17 cellular contexts compared by ENCODE assay signal in the genomic region with DNA sequence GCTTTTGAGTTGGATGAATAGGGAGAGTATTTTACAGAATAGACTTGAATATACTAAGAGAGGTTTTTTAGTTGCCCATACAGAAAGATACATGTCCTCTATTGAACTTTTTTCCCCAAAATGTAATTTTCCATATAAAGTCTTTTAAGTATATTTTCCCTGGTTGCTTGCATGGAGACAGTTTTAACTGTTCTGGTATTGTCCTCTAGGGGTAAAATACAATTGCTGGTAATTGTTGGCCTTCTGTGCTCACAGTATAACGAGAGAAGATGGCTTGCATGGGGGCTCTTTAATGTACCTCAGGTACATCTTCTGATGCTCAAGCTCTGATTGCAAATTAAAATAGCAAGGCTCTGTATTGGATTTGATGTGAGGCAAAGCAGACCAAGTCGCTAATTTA.
DNase-seq lines count a peak whose midpoint lies in the region; ATAC-seq, FAIRE-seq and TF ChIP-seq lines count a peak whose summit lies in the region.
"Had no signal": no experiment of that assay in that cellular context is flagged by ENCODE, and none has a peak within 500 bp of the region (broad histone marks: within the 10 kb centered on the region; RNA-seq: fewer than 3 reads in every experiment).

No MANE protein-coding gene starts in this region.

- no peak overlapping the region for H3K27ac Mint-ChIP-seq in chondrocyte (ENCODE audit: unreplicated experiment)
- H3K27ac Mint-ChIP-seq in neural crest cell (ENCODE audit: unreplicated experiment) = peak overlapping the region; percentile 70
- H3K27ac Mint-ChIP-seq: B cell; CD4-positive, alpha-beta T cell; HFFc6 had no signal

- H3K36me3 Mint-ChIP-seq in chondrocyte (ENCODE audit: low read depth) (peaks cover 4% of the 10 kb centered on the region), neural crest cell (ENCODE audit: low read depth) (peaks cover 6% of the 10 kb centered on the region)

- H3K9me3 Mint-ChIP-seq in chondrocyte (ENCODE audit: low read depth) = no peaks in the 10 kb centered on the region
- no peaks in the 10 kb centered on the region for H3K9me3 Mint-ChIP-seq in neural crest cell
- H3K9me3 Mint-ChIP-seq: CD4-positive, alpha-beta T cell; HFFc6 had no signal

- peaks cover 54% of the 10 kb centered on the region for H3K4me1 ChIP-seq in A549
- peaks cover 94% of the 10 kb centered on the region for H3K4me1 ChIP-seq in KMS-11 (ENCODE audit: low read depth, poor library complexity, severe bottlenecking)
- no peaks in the 10 kb centered on the region for H3K4me1 ChIP-seq in right atrium auricular region
- no peaks in the 10 kb centered on the region for H3K4me1 ChIP-seq in pancreas

- no peak for TF ChIP-seq POLR2A in A549 (IDR thresholded peaks at IDR 0.05; ENCODE audit: low read length)

- H3K4me3 Mint-ChIP-seq in chondrocyte (ENCODE audit: unreplicated experiment) (no peak overlapping the region), neural crest cell (no peak overlapping the region)
- H3K4me3 Mint-ChIP-seq: B cell; CD4-positive, alpha-beta T cell; HFFc6 had no signal

- peak overlapping the region; percentile 50 to 70; a peak in 4 of 6 replicates for H3K27ac ChIP-seq in A549
- peak overlapping the region; percentile 96; the same call in 1 of the 2 replicates for H3K27ac ChIP-seq in KMS-11
- no peak overlapping the region for H3K27ac ChIP-seq in right atrium auricular region
- no peak overlapping the region for H3K27ac ChIP-seq in pancreas

- intact Hi-C loops in pancreas (cut with DNase I) = no loop called here

- H2AFZ ChIP-seq in KMS-11 (ENCODE audit: low read depth) = no peak overlapping the region

- H4K20me1 ChIP-seq in KMS-11 (ENCODE audit: insufficient read depth) = no peaks in the 10 kb centered on the region

- FAIRE-seq in A549 (lab: Jason Lieb, UNC) (no peak), pancreas (lab: Jason Lieb, UNC) (no peak)

- TF ChIP-seq CTCF in A549 (IDR thresholded peaks at IDR 0.05) (no peak), KMS-11 (conservative IDR thresholded peaks at IDR 0.05; ENCODE audit: low read depth, low read length) (no peak), chondrocyte (IDR thresholded peaks at IDR 0.05) (peak; percentile 22), neural crest cell (conservative IDR thresholded peaks at IDR 0.05) (no peak), right atrium auricular region (IDR thresholded peaks at IDR 0.05) (no peak), pancreas (IDR thresholded peaks at IDR 0.05) (no peak)

- H3K9me3 ChIP-seq in A549 = no peaks in the 10 kb centered on the region
- H3K9me3 ChIP-seq in right atrium auricular region = no peaks in the 10 kb centered on the region
- no peaks in the 10 kb centered on the region for H3K9me3 ChIP-seq in pancreas

- CTCF ChIA-PET in A549 (lab: Yijun Ruan, JAX) = no interaction called here

- H3K36me3 ChIP-seq in KMS-11 (ENCODE audit: insufficient read depth) (no peaks in the 10 kb centered on the region), right atrium auricular region (no peaks in the 10 kb centered on the region), pancreas (no peaks in the 10 kb centered on the region)

- H3K4me1 Mint-ChIP-seq in chondrocyte (ENCODE audit: low read depth) (peaks cover 36% of the 10 kb centered on the region), neural crest cell (peaks cover 58% of the 10 kb centered on the region)

- no peak for ATAC-seq in A549
- ATAC-seq in pancreas = no peak
- ATAC-seq: GM12878 had no signal

- POLR2A ChIA-PET in A549 (lab: Yijun Ruan, JAX) = no interaction called here

- WGBS in A549 (ENCODE audit: missing lambda C conversion rate) = 86% methylated on average over 2 of the region's 2 CpGs
- 68 to 99% methylated on average over 2 of the region's 2 CpGs for WGBS in pancreas, 2 donors

- H3K27me3 ChIP-seq in KMS-11 (ENCODE audit: insufficient read depth, low read depth) (no peaks in the 10 kb centered on the region), right atrium auricular region (no peaks in the 10 kb centered on the region), pancreas (peaks cover 0 to 5% (median 0%) of the 10 kb centered on the region in 4 donors)

- DNase-seq in A549 (ENCODE audit: low read depth in 1 of 2, low spot score in 1 of 2) = no peak
- no peak for DNase-seq in chondrocyte (ENCODE audit: low spot score)
- no peak for DNase-seq in neural crest cell (ENCODE audit: low read depth, low spot score)
- DNase-seq in NOMO-1 treated with DMSO at 0.1 percent for 48 hours (lab: John Stamatoyannopoulos, UW; ENCODE audit: unreplicated experiment) = no peak
- no peak for DNase-seq in right atrium auricular region (ENCODE audit: low spot score)
- DNase-seq in occipital lobe (lab: John Stamatoyannopoulos, UW) = no peak
- no peak for DNase-seq in pancreas
- DNase-seq: C1 segment of cervical spinal cord; Calu3; CD4-positive, alpha-beta T cell; DMS79; GOT3; HCEC 1CT; HFFc6 had no signal

- no peak for TF ChIP-seq RAD21 in A549 (conservative IDR thresholded peaks at IDR 0.05 in 1 of 2, IDR thresholded peaks at IDR 0.05 in 1 of 2)

- H3K9ac ChIP-seq in KMS-11 = no peak overlapping the region

- H3K4me3 ChIP-seq in A549 = no peak overlapping the region
- no peak overlapping the region for H3K4me3 ChIP-seq in KMS-11 (IDR thresholded peaks at IDR 0.05; ENCODE audit: insufficient read depth, low read depth, low read length)
- no peak overlapping the region for H3K4me3 ChIP-seq in right atrium auricular region
- H3K4me3 ChIP-seq in pancreas = no peak overlapping the region
- H3K4me3 ChIP-seq: GM12878 had no signal

- H3K4me2 ChIP-seq in A549 = peak overlapping the region; percentile 73; the same call in 1 of the 3 replicates
- H3K4me2 ChIP-seq in KMS-11 = peak overlapping the region; percentile 90

- H3K27me3 Mint-ChIP-seq in chondrocyte (ENCODE audit: low read depth) = no peaks in the 10 kb centered on the region
- no peaks in the 10 kb centered on the region for H3K27me3 Mint-ChIP-seq in neural crest cell (ENCODE audit: low read depth)
- H3K27me3 Mint-ChIP-seq: B cell; CD4-positive, alpha-beta T cell had no signal

- no peak for TF ChIP-seq EP300 in A549 (IDR thresholded peaks at IDR 0.05)

- H3K79me2 ChIP-seq in KMS-11 (ENCODE audit: insufficient read depth, low read depth) = no peaks in the 10 kb centered on the region

TF ChIP-seq in A549, 52 proteins besides CTCF, POLR2A, EP300 and RAD21:
- TF ChIP-seq ZFP36 (IDR thresholded peaks at IDR 0.05; ENCODE audit: borderline replicate concordance, partially characterized antibody) (no peak), TFCP2L1 (CRISPR knock-in tag; IDR thresholded peaks at IDR 0.05) (no peak), ZNF302 (CRISPR knock-in tag; IDR thresholded peaks at IDR 0.05) (no peak), PHF8 (IDR thresholded peaks at IDR 0.05; ENCODE audit: borderline replicate concordance, low read depth) (no peak), NR3C1 (IDR thresholded peaks at IDR 0.05) (no peak), BHLHE40 (IDR thresholded peaks at IDR 0.05; ENCODE audit: low read depth, low read length) (no peak), MYC (IDR thresholded peaks at IDR 0.05; ENCODE audit: borderline replicate concordance, low read length) (no peak), KDM5A (IDR thresholded peaks at IDR 0.05) (no peak), ESRRA (IDR thresholded peaks at IDR 0.05; ENCODE audit: borderline replicate concordance, low read length) (no peak)
- TF ChIP-seq, protein P1, sequence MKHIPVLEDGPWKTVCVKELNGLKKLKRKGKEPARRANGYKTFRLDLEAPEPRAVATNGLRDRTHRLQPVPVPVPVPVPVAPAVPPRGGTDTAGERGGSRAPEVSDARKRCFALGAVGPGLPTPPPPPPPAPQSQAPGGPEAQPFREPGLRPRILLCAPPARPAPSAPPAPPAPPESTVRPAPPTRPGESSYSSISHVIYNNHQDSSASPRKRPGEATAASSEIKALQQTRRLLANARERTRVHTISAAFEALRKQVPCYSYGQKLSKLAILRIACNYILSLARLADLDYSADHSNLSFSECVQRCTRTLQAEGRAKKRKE (CRISPR knock-in tag; IDR thresholded peaks at IDR 0.05; ENCODE audit: low read depth) = no peak
- TF ChIP-seq, protein P2, sequence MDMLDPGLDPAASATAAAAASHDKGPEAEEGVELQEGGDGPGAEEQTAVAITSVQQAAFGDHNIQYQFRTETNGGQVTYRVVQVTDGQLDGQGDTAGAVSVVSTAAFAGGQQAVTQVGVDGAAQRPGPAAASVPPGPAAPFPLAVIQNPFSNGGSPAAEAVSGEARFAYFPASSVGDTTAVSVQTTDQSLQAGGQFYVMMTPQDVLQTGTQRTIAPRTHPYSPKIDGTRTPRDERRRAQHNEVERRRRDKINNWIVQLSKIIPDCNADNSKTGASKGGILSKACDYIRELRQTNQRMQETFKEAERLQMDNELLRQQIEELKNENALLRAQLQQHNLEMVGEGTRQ (IDR thresholded peaks at IDR 0.05) = no peak

Comparison
In these comparisons a context has a peak if more than half of its experiments do, and no peak if none do; other contexts are left out.
1. H3K27ac ChIP-seq: peak in A549 (2 of 2) and KMS-11 (single experiment); none in right atrium auricular region (0 of 2) and pancreas (0 of 4).